1 cellular context compared by ENCODE assay signal in genomic region chr17:40331743-40332641, GRCh38.
TF ChIP-seq lines count a peak whose summit lies in the region.

No MANE protein-coding gene starts in this region.

TF ChIP-seq in GM23338, 12 proteins besides CTCF, POLR2A, EP300 and RAD21 (continued from another document):
- TF ChIP-seq ZNF462 (CRISPR knock-in tag; IDR thresholded peaks at IDR 0.05), result no peak
TF ChIP-seq in GM23338: peak in this region for 0.
